In the genomic region with DNA sequence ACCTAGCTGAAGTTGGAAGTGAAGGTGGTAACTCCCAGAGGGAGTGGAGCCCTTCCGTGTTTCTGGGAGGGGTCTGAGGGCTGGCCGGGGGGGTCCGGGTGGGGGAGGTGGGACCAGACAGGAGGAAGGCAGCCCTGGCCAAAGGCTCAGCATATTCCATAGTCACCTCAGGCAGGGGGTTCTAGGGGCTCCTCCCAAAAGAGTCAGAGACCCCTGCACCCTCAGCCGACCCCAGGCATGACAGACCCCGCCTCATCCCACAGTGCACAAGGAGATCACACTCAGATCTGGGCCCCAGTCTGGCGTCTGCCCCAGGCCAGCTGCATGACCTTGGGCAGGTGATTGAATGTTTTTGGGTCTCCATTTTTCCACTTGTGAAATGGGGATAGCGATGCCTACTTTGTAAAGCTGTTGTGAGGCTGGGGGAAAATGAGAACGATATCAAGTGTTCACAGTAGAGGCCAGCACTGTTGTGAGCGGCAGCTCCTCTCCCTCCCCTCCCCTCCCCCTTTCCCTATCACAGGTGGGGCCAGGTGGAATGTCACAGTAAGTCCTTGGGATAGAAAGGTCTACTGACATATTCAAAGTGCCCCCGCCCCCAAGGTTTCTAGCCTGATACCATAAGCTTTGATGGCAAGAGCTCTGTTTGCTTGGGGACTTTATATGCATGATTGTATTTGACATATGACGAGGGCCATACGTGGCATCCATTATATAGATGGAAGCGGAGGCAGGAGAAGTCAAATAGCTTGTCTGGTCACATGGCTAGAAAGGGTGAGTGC, we compare ENCODE assay signal across 8 cellular contexts. TPM values are rescaled to one million over a fixed set of nuclear protein-coding genes. Genes with fewer than 3 reads are reported as not detected.
A peak's percentile ranks its signal among the peaks of the same experiment; 100 is the strongest.
DNase-seq lines count a peak whose midpoint lies in the region; ATAC-seq, FAIRE-seq and TF ChIP-seq lines count a peak whose summit lies in the region.

No MANE protein-coding gene starts in this region.

- TF ChIP-seq CTCF in heart right ventricle (IDR thresholded peaks at IDR 0.05), result no peak
- TF ChIP-seq CTCF in K562 (IDR thresholded peaks at IDR 0.05 in 2 of 3, conservative IDR thresholded peaks at IDR 0.05 in 1 of 3; ENCODE audit: insufficient read depth in 2 of 3, low read depth in 1 of 3, low read length in 3 of 3), result no peak
- no peak for TF ChIP-seq CTCF in mesothelial cell of epicardium (IDR thresholded peaks at IDR 0.05; ENCODE audit: unreplicated experiment)

- intact Hi-C loops in heart right ventricle (cut with DNase I) (loop anchor here in 2 of 10 donors (5.0 to 10.0 kb wide), 2 partner anchors 44 to 97 kb away; no protein-coding TSS in a partner anchor), Right ventricle myocardium inferior (cut with DNase I) (no loop called here), K562 (cut with micrococcal nuclease) (loop anchor here (1.0 to 2.0 kb wide), 2 partner anchors 24 to 77 kb away; no protein-coding TSS in a partner anchor)

- no peak overlapping the region for H3K4me3 Mint-ChIP-seq in mesothelial cell of epicardium

- H3K36me3 Mint-ChIP-seq in mesothelial cell of epicardium, result no peaks in the 10 kb centered on the region

- in situ Hi-C loops in K562 (cut with MboI), result loop anchor here (5.0 kb wide), 1 partner anchor 44 kb away; no protein-coding TSS in a partner anchor

- H4K20me1 ChIP-seq in K562 (replicated peaks; ENCODE audit: control insufficient read depth, insufficient read depth, low read length), result no peaks in the 10 kb centered on the region

- H3K79me2 ChIP-seq in K562 (ENCODE audit: control insufficient read depth, insufficient read depth, low read length), result no peaks in the 10 kb centered on the region

- peaks cover 8% of the 10 kb centered on the region for H3K9me1 ChIP-seq in K562 (ENCODE audit: control insufficient read depth, insufficient read depth, low read length)

- H3K4me3 ChIP-seq in heart right ventricle (no peak overlapping the region), K562 (peak overlapping the region; percentile 25)

- ATAC-seq in heart right ventricle (no peak), Right ventricle myocardium inferior (no peak), K562 (peak; percentile 66)

- no peaks in the 10 kb centered on the region for H3K27me3 ChIP-seq in heart right ventricle
- no peaks in the 10 kb centered on the region for H3K27me3 ChIP-seq in K562 (ENCODE audit: control insufficient read depth in 2 of 2, insufficient read depth in 2 of 2, low read length in 2 of 2)

- POLR2A ChIA-PET in K562 (lab: Yijun Ruan, JAX), result interaction anchor here (0.6 to 9.2 kb wide), 44 partner anchors 8 to 505 kb away, joined by 3 to 267 read pairs (median 5); a partner anchor contains a TSS

- peaks cover 42% of the 10 kb centered on the region for H3K4me1 Mint-ChIP-seq in mesothelial cell of epicardium

- TF ChIP-seq EP300 in K562 (IDR thresholded peaks at IDR 0.05; ENCODE audit: low read length), result peak; percentile 26; the same call in 1 of the 2 replicates

- H2AFZ ChIP-seq in K562 (ENCODE audit: low read depth, low read length), result peak overlapping the region; percentile 61

- no peaks in the 10 kb centered on the region for H3K9me3 Mint-ChIP-seq in mesothelial cell of epicardium

- WGBS in heart right ventricle, 2 donors, result 75 to 78% methylated on average over 13 of the region's 13 CpGs
- WGBS in K562 (ENCODE audit: insufficient coverage, low coverage, missing lambda C conversion rate), result 29% methylated on average over 10 of the region's 13 CpGs

- H3K4me1 ChIP-seq in heart right ventricle (peaks cover 36 to 93% (median 71%) of the 10 kb centered on the region in 9 donors), K562 (replicated peaks in 1 of 2; ENCODE audit: control insufficient read depth in 2 of 2, insufficient read depth in 2 of 2, low read length in 2 of 2) (peaks cover 52 to 67% of the 10 kb centered on the region in 2 experiments)

- BruUV-seq in K562 (replicated peaks; lab: Mats Ljungman, UMichigan), result TSS peak; percentile 94

- H3K27ac Mint-ChIP-seq in mesothelial cell of epicardium, result peak overlapping the region; percentile 97

- no peaks in the 10 kb centered on the region for H3K36me3 ChIP-seq in heart right ventricle
- no peaks in the 10 kb centered on the region for H3K36me3 ChIP-seq in K562 (ENCODE audit: control insufficient read depth, insufficient read depth, low read length)

- TF ChIP-seq RAD21 in K562 (CRISPR knock-in tag; conservative IDR thresholded peaks at IDR 0.05 in 1 of 2, IDR thresholded peaks at IDR 0.05 in 1 of 2), result peak in 1 of 2 experiments; percentile 19; a peak in 1 of 4 replicates

- H3K27me3 Mint-ChIP-seq in mesothelial cell of epicardium (ENCODE audit: low read depth), result no peaks in the 10 kb centered on the region

- H3K9ac ChIP-seq in K562 (ENCODE audit: insufficient read depth in 1 of 2, low read depth in 2 of 2, low read length in 2 of 2), result peak overlapping the region; percentile 93 to 94

- H3K9me3 ChIP-seq in heart right ventricle, result no peaks in the 10 kb centered on the region
- H3K9me3 ChIP-seq in K562 (replicated peaks; ENCODE audit: control insufficient read depth, insufficient read depth, low read depth, low read length), result no peaks in the 10 kb centered on the region

- H3K27ac ChIP-seq in heart right ventricle (peak overlapping the region in 9 of 10 donors; percentile 72 to 99 (median 90)), K562 (ENCODE audit: extremely low read depth, low read depth, low read length) (peak overlapping the region; percentile 97)

- peak overlapping the region; percentile 82 for H3K4me2 ChIP-seq in K562 (ENCODE audit: insufficient read depth, low read length)

- DNase-seq in heart right ventricle, result no peak
- no peak for DNase-seq in Right ventricle myocardium inferior (ENCODE audit: missing footprints)
- DNase-seq in K562 (ENCODE audit: extremely low read depth in 1 of 4, low spot score in 3 of 4), result peak in 3 of 4 experiments; percentile 72 to 81 (median 80)
- DNase-seq in mesothelial cell of epicardium (ENCODE audit: low spot score in 2 of 2, unreplicated experiment in 2 of 2), result no peak
- DNase-seq in SW 1271 (lab: John Stamatoyannopoulos, UW), result no peak
- DNase-seq in retina, result no peak
- DNase-seq in RKO (ENCODE audit: low spot score), result no peak
- no peak for DNase-seq in LoVo (ENCODE audit: low spot score)

- FAIRE-seq in K562 (lab: Jason Lieb, UNC), result peak; percentile 35

- no peak for TF ChIP-seq POLR2A in K562 (conservative IDR thresholded peaks at IDR 0.05)

- CTCF ChIA-PET in K562 (lab: Yijun Ruan, JAX; ENCODE audit: low intra/inter-chr PET ratio), result interaction anchor here (0.6 kb wide), 2 partner anchors 467 to 609 kb away, joined by 3 to 4 read pairs; no protein-coding TSS in a partner anchor

TF ChIP-seq in K562, 482 proteins besides CTCF, POLR2A, EP300 and RAD21 (continues in another document):
- TF ChIP-seq HDAC8 (tag; IDR thresholded peaks at IDR 0.05), result peak; percentile 68; the same call in 1 of the 2 replicates

RNA-seq across cellular contexts. Expression of a gene that starts 33.3 kb away (rescaled TPM):
- 10 to 100 TPM; 24.4 to 32.8 (median 28.9) TPM for total RNA-seq in heart right ventricle
- polyA plus RNA-seq in heart right ventricle, result 10 to 100 TPM; 22.6 to 27.5 TPM
- 25.6 TPM for total RNA-seq in Right ventricle myocardium inferior
- 37.8 and 67.4 TPM in 2 replicates for total RNA-seq in K562 (2011; cell fraction: chromatin; rRNA removed; ENCODE audit: low replicate concordance)
- total RNA-seq in K562 (2011; cell fraction: nucleolus; rRNA removed), result 41.7 and 47.7 TPM in 2 replicates
- 40.8 and 49.2 TPM in 2 replicates for total RNA-seq in K562 (2011; cell fraction: nucleoplasm; rRNA removed)
- total RNA-seq in K562 (2014; rRNA removed), result 22.1 and 30.2 TPM in 2 replicates
- total RNA-seq in K562 (2014; rRNA removed; fragmentation: Illumina TruSeq; extraction: Trizol), result 12.9 and 15.1 TPM in 2 replicates
- total RNA-seq in K562 (2015; rRNA removed; fragmentation: Illumina TruSeq; extraction: Trizol), result 20.5 and 22.0 TPM in 2 replicates
- 31.0 and 31.5 TPM in 2 replicates for total RNA-seq in K562 (2021)
- polyA plus RNA-seq in K562 (2011; rRNA removed), result 10.2 and 13.3 TPM in 2 replicates
- polyA plus RNA-seq in K562 (2011; cell fraction: cytosol; rRNA removed), result 12.4 and 17.8 TPM in 2 replicates
- polyA plus RNA-seq in K562 (2011; cell fraction: nucleus; rRNA removed), result 27.1 and 42.9 TPM in 2 replicates
- polyA plus RNA-seq in K562 (2012), result 21.6 and 29.2 TPM in 2 replicates
- polyA plus RNA-seq in K562 (2014; fragmentation: Illumina TruSeq; extraction: Trizol), result 24.1 and 26.2 TPM in 2 replicates
- 1 to 10 TPM; 3.5 to 4.7 TPM for polyA plus RNA-seq in K562 (2014; fragmentation: Nextera tagmentation; extraction: Ambion mirVana)
- 18.4 and 20.3 TPM in 2 replicates for polyA plus RNA-seq in K562 (2014; rRNA removed)
- 7.6 and 8.6 TPM in 2 replicates for polyA minus RNA-seq in K562 (2011; rRNA and poly(A)+ RNA removed)
- 11.4 and 13.2 TPM in 2 replicates for polyA minus RNA-seq in K562 (2011; cell fraction: cytosol; rRNA and poly(A)+ RNA removed)
- 14.1 and 15.7 TPM in 2 replicates for polyA minus RNA-seq in K562 (2011; cell fraction: nucleus; rRNA and poly(A)+ RNA removed)
- total RNA-seq in mesothelial cell of epicardium, result 31.4 to 35.3 TPM (median 32.1 TPM) in 3 replicates

RNA-seq across cellular contexts. Expression of a gene that starts 47.7 kb away (rescaled TPM):
- total RNA-seq in heart right ventricle (100 to 1,000 TPM in 1 of 10 donors, 10 to 100 TPM in 9; 13.6 to 102 (median 30.2) TPM), Right ventricle myocardium inferior (71.4 TPM), K562 (2014; rRNA removed) (593 and 675 TPM in 2 replicates), K562 (2014; rRNA removed; fragmentation: Illumina TruSeq; extraction: Trizol) (159 and 200 TPM in 2 replicates), K562 (2015; rRNA removed; fragmentation: Illumina TruSeq; extraction: Trizol) (13.2 and 14.7 TPM in 2 replicates), K562 (2021) (453 and 674 TPM in 2 replicates), mesothelial cell of epicardium (61.6 to 62.5 TPM (median 61.9 TPM) in 3 replicates)
- polyA plus RNA-seq in heart right ventricle (100 to 1,000 TPM in 1 of 2 donors, 10 to 100 TPM in 1; 64.7 to 135 TPM), K562 (2011; rRNA removed) (228 and 529 TPM in 2 replicates), K562 (2014; fragmentation: Illumina TruSeq; extraction: Trizol) (107 and 370 TPM in 2 replicates), K562 (2014; fragmentation: Nextera tagmentation; extraction: Ambion mirVana) (10 to 100 TPM in 1 of 2 experiments, 1 to 10 TPM in 1; 8.2 to 12.3 TPM), K562 (2014; rRNA removed) (362 and 564 TPM in 2 replicates)
- 185 and 371 TPM in 2 replicates for total RNA-seq in K562 (2011; cell fraction: chromatin; rRNA removed; ENCODE audit: low replicate concordance)
- 455 and 610 TPM in 2 replicates for total RNA-seq in K562 (2011; cell fraction: nucleolus; rRNA removed)
- 314 and 392 TPM in 2 replicates for total RNA-seq in K562 (2011; cell fraction: nucleoplasm; rRNA removed)
- polyA plus RNA-seq in K562 (2011; cell fraction: cytosol; rRNA removed), result 345 and 451 TPM in 2 replicates
- polyA plus RNA-seq in K562 (2011; cell fraction: nucleus; rRNA removed), result 384 and 450 TPM in 2 replicates
- 184 and 695 TPM in 2 replicates for polyA plus RNA-seq in K562 (2012)
- polyA minus RNA-seq in K562 (2011; rRNA and poly(A)+ RNA removed), result 156 and 267 TPM in 2 replicates
- 180 and 395 TPM in 2 replicates for polyA minus RNA-seq in K562 (2011; cell fraction: cytosol; rRNA and poly(A)+ RNA removed)
- 272 and 555 TPM in 2 replicates for polyA minus RNA-seq in K562 (2011; cell fraction: nucleus; rRNA and poly(A)+ RNA removed)

Comparison
In these comparisons a context has a peak if more than half of its experiments do, and no peak if none do; other contexts are left out.
1. DNase-seq: peak in K562 (3 of 4); none in heart right ventricle (0 of 2), Right ventricle myocardium inferior (single experiment), mesothelial cell of epicardium (0 of 2), SW 1271 (0 of 2), retina (single experiment), RKO (single experiment) and LoVo (single experiment).